ENCODE assay signal across 1 cellular context in the genomic region with DNA sequence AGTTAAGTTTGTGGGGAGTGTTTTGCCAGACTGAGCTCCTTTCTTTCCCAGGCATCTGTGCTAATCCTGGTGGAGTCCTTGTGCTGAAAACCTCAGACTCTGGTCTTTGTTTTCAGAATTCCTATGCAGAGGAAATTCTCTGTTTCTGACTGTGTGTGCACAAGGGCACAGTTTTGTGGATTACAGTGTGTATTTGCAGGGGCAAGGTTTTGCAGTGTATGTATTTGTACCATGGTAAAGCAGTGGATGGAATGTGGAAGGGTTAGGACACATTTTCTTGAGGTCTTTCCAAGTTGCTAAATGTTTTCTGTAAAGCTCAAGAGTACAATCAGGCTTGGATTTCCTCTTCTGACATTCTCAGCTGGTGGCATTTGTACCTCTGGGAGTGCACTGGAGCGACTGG.
TF ChIP-seq lines count a peak whose summit lies in the region.

No MANE protein-coding gene starts in this region.

TF ChIP-seq in IMR-90, 13 proteins besides CTCF, POLR2A, EP300 and RAD21:
- no peak for TF ChIP-seq CEBPB (IDR thresholded peaks at IDR 0.05; ENCODE audit: low read depth, low read length)
- no peak for TF ChIP-seq MAFK (IDR thresholded peaks at IDR 0.05; ENCODE audit: low read depth, low read length)
- TF ChIP-seq MXI1 (IDR thresholded peaks at IDR 0.05; ENCODE audit: borderline replicate concordance, low read depth, low read length) = no peak
- no peak for TF ChIP-seq RFX5 (IDR thresholded peaks at IDR 0.05; ENCODE audit: low read depth, low read length)
- TF ChIP-seq, protein P1, sequence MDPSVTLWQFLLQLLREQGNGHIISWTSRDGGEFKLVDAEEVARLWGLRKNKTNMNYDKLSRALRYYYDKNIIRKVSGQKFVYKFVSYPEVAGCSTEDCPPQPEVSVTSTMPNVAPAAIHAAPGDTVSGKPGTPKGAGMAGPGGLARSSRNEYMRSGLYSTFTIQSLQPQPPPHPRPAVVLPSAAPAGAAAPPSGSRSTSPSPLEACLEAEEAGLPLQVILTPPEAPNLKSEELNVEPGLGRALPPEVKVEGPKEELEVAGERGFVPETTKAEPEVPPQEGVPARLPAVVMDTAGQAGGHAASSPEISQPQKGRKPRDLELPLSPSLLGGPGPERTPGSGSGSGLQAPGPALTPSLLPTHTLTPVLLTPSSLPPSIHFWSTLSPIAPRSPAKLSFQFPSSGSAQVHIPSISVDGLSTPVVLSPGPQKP (IDR thresholded peaks at IDR 0.05; ENCODE audit: borderline replicate concordance, low read depth, low read length) = no peak
- no peak for TF ChIP-seq FOS (IDR thresholded peaks at IDR 0.05; ENCODE audit: low read depth, low read length)
- TF ChIP-seq, protein P2, sequence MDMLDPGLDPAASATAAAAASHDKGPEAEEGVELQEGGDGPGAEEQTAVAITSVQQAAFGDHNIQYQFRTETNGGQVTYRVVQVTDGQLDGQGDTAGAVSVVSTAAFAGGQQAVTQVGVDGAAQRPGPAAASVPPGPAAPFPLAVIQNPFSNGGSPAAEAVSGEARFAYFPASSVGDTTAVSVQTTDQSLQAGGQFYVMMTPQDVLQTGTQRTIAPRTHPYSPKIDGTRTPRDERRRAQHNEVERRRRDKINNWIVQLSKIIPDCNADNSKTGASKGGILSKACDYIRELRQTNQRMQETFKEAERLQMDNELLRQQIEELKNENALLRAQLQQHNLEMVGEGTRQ (IDR thresholded peaks at IDR 0.05; ENCODE audit: low read depth, low read length) = no peak
- TF ChIP-seq CHD1 (IDR thresholded peaks at IDR 0.05; ENCODE audit: low read depth, low read length) = no peak
- TF ChIP-seq SMC3 (IDR thresholded peaks at IDR 0.05; ENCODE audit: low read depth, low read length) = no peak
- no peak for TF ChIP-seq RCOR1 (IDR thresholded peaks at IDR 0.05; ENCODE audit: insufficient replicate concordance, low read length)
- no peak for TF ChIP-seq NFE2L2 (IDR thresholded peaks at IDR 0.05; ENCODE audit: low read depth, low read length)
